In the genomic region with DNA sequence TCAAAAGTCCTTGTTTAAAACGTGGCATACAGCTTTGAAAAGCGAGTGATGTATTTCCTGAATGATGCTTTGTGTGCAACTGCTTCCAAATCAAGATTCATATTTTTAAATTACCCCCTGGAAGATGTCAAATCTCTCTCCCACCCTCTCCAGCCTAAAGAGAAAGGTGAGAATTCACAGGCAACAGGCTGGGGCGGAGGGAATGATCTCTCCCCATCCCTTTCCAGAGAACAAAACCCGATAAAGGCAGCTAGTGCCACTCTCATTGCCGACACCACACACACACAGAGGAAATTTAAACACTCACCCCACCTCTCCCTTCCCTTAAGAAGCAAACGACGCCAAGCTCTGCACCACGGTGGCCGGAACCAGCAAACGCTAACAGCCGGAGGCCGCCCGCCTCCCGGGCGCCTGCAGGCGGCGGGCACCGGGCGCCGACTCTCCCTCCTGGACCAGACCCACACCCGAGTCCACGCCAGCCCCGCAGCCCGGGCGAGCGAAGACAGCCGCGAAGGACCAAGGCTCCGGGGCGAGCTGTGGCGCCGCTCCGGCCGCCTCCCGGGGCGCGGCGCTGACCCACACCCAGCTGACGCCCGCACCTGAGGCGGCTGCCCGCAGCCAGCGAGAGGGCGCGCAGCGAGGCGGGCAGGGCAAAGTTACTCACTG, we compare ENCODE assay signal across 8 cellular contexts. TPM values are rescaled to one million over a fixed set of nuclear protein-coding genes. Genes with fewer than 3 reads are reported as not detected.
DNase-seq lines count a peak whose midpoint lies in the region; ATAC-seq and TF ChIP-seq lines count a peak whose summit lies in the region.

No MANE protein-coding gene starts in this region.

- ATAC-seq in GM19438 (IDR thresholded peaks at IDR 0.05; ENCODE audit: low read depth, unreplicated experiment) (peak; percentile 30), HG03460 (IDR thresholded peaks at IDR 0.05; ENCODE audit: unreplicated experiment) (peak; percentile 26)

- peak overlapping the region; percentile 90 for H3K4me3 Mint-ChIP-seq in T-helper 1 cell treated with Interleukin-12 subunit alpha and Interleukin-12 subunit beta and Interleukin-4 antibody, amounts not matched to agents 30 μg/mL and 1 μg/mL, for 36 hours
- H3K4me3 Mint-ChIP-seq in chondrocyte (ENCODE audit: unreplicated experiment) = peak overlapping the region; percentile 90

- H3K36me3 Mint-ChIP-seq in T-helper 1 cell treated with Interleukin-12 subunit alpha and Interleukin-12 subunit beta and Interleukin-4 antibody, amounts not matched to agents 30 μg/mL and 1 μg/mL, for 36 hours (ENCODE audit: low read depth) = peaks cover 19% of the 10 kb centered on the region
- peaks cover 3% of the 10 kb centered on the region for H3K36me3 Mint-ChIP-seq in chondrocyte (ENCODE audit: low read depth)

- no peak for TF ChIP-seq POLR2A in lower leg skin (IDR thresholded peaks at IDR 0.05)

- peak; percentile 66 for TF ChIP-seq CTCF in chondrocyte (IDR thresholded peaks at IDR 0.05)
- TF ChIP-seq CTCF in lower leg skin (IDR thresholded peaks at IDR 0.05) = no peak

- H3K27ac Mint-ChIP-seq in T-helper 1 cell treated with Interleukin-12 subunit alpha and Interleukin-12 subunit beta and Interleukin-4 antibody, amounts not matched to agents 30 μg/mL and 1 μg/mL, for 36 hours = peak overlapping the region; percentile 84
- peak overlapping the region; percentile 92 for H3K27ac Mint-ChIP-seq in chondrocyte (ENCODE audit: unreplicated experiment)

- peaks cover 35% of the 10 kb centered on the region for H3K4me1 Mint-ChIP-seq in T-helper 1 cell treated with Interleukin-12 subunit alpha and Interleukin-12 subunit beta and Interleukin-4 antibody, amounts not matched to agents 30 μg/mL and 1 μg/mL, for 36 hours (ENCODE audit: low read depth)
- H3K4me1 Mint-ChIP-seq in chondrocyte (ENCODE audit: low read depth) = peaks cover 41% of the 10 kb centered on the region

- peak; percentile 90 for DNase-seq in COLO668 (lab: John Stamatoyannopoulos, UW; ENCODE audit: unreplicated experiment)
- no peak for DNase-seq in chondrocyte (ENCODE audit: low spot score)
- peak in 1 of 2 donors; percentile 92 for DNase-seq in lower leg skin (ENCODE audit: low spot score in 2 of 2)
- DNase-seq in stimulated activated CD8-positive, alpha-beta memory T cell treated with anti-CD3 and anti-CD28 coated beads, Interleukin-2, amount 100 ng/mL, for 1 hour (ENCODE audit: low read depth in 2 of 2) = peak; percentile 10 to 18
- no peak for DNase-seq in COLO829 (ENCODE audit: low spot score)

- peak overlapping the region; percentile 79 for H3K4me3 ChIP-seq in lower leg skin (ENCODE audit: low read depth, poor library complexity, severe bottlenecking)

- no peaks in the 10 kb centered on the region for H3K27me3 Mint-ChIP-seq in T-helper 1 cell treated with Interleukin-12 subunit alpha and Interleukin-12 subunit beta and Interleukin-4 antibody, amounts not matched to agents 30 μg/mL and 1 μg/mL, for 36 hours (ENCODE audit: low read depth)
- H3K27me3 Mint-ChIP-seq in chondrocyte (ENCODE audit: low read depth) = no peaks in the 10 kb centered on the region

- H3K9me3 Mint-ChIP-seq in T-helper 1 cell treated with Interleukin-12 subunit alpha and Interleukin-12 subunit beta and Interleukin-4 antibody, amounts not matched to agents 30 μg/mL and 1 μg/mL, for 36 hours = no peaks in the 10 kb centered on the region
- peaks cover 2% of the 10 kb centered on the region for H3K9me3 Mint-ChIP-seq in chondrocyte (ENCODE audit: low read depth)

- 0% methylated on average over 23 to 24 of the region's 47 CpGs for WGBS in lower leg skin, 2 donors

- intact Hi-C loops in lower leg skin (cut with DNase I; ENCODE audit: low total_unique reads) = no loop called here

RNA-seq across cellular contexts. Expression of gene LNX2, which starts 0.5 kb away (rescaled TPM):
- 9.1 to 9.8 TPM (median 9.2 TPM) in 3 replicates for total RNA-seq in chondrocyte
- 10 to 100 TPM; 15.8 to 18.2 (median 17.0) TPM for total RNA-seq in lower leg skin

RNA-seq across cellular contexts. Expression of gene POLR1D, which starts 1.8 kb away (rescaled TPM):
- 64.7 to 75.2 TPM (median 72.4 TPM) in 3 replicates for total RNA-seq in chondrocyte
- 100 to 1,000 TPM; 130 to 280 (median 214) TPM for total RNA-seq in lower leg skin

Comparison
In these comparisons a context has a peak if more than half of its experiments do, and no peak if none do; other contexts are left out.
1. DNase-seq: peak in COLO668 (single experiment) and stimulated activated CD8-positive, alpha-beta memory T cell treated with anti-CD3 and anti-CD28 coated beads, Interleukin-2, amount 100 ng/mL, for 1 hour (2 of 2); none in chondrocyte (single experiment) and COLO829 (single experiment).